Comparison of ENCODE assay signal across 8 cellular contexts in the genomic region with DNA sequence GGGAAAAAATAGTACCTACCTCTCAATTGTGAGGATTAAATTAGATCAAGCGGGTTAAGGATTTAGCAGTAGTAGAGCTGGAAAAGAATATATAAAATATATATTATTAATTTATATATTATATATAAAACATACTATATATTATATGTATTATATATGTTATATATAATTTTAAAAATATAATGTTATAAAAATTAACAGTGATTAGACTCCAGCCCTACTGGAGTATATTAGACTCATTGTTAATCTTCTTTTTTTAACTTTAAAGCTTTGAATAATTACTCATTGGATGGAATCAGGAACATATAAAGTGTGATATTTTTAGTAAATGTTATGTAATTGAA. TPM values are rescaled to one million over a fixed set of nuclear protein-coding genes. Genes with fewer than 3 reads are reported as not detected.
DNase-seq lines count a peak whose midpoint lies in the region; ATAC-seq and TF ChIP-seq lines count a peak whose summit lies in the region.

No MANE protein-coding gene starts in this region.

- no peak for TF ChIP-seq CTCF in left ventricle myocardium inferior (IDR thresholded peaks at IDR 0.05; ENCODE audit: borderline replicate concordance)
- TF ChIP-seq CTCF in body of pancreas (IDR thresholded peaks at IDR 0.05) = no peak
- no peak for TF ChIP-seq CTCF in mesothelial cell of epicardium (IDR thresholded peaks at IDR 0.05; ENCODE audit: unreplicated experiment)
- no peak for TF ChIP-seq CTCF in upper lobe of right lung (IDR thresholded peaks at IDR 0.05)

- peak overlapping the region; percentile 97 for H3K4me3 Mint-ChIP-seq in mesothelial cell of epicardium

- DNase-seq in left ventricle myocardium inferior (no peak), Right ventricle myocardium superior (no peak), body of pancreas (no peak), mesothelial cell of epicardium (ENCODE audit: low spot score in 2 of 2, unreplicated experiment in 2 of 2) (no peak), upper lobe of right lung (no peak), NCI-H1105 treated with DMSO at 0.1 percent for 48 hours (lab: John Stamatoyannopoulos, UW) (no peak), NCI-H1436 treated with DMSO at 0.1 percent for 48 hours (lab: John Stamatoyannopoulos, UW) (no peak)
- no peak for DNase-seq in stimulated activated naive CD4-positive, alpha-beta T cell treated with Interleukin-2 at 50 U/mL for 16 hours (lab: John Stamatoyannopoulos, UW)

- WGBS in body of pancreas, 2 donors = 67% methylated on average over 1 of the region's 1 CpG

- no peak for TF ChIP-seq POLR2A in body of pancreas (IDR thresholded peaks at IDR 0.05)

- H3K4me1 ChIP-seq in left ventricle myocardium inferior (peaks cover 51% of the 10 kb centered on the region), body of pancreas (peaks cover 39% of the 10 kb centered on the region), upper lobe of right lung (peaks cover 35% of the 10 kb centered on the region)

- peaks cover 15% of the 10 kb centered on the region for H3K4me1 Mint-ChIP-seq in mesothelial cell of epicardium

- H3K4me3 ChIP-seq in left ventricle myocardium inferior (peak overlapping the region; percentile 99), body of pancreas (no peak overlapping the region), upper lobe of right lung (peak overlapping the region; percentile 71)

- H3K36me3 ChIP-seq in left ventricle myocardium inferior = peaks cover 51% of the 10 kb centered on the region
- H3K36me3 ChIP-seq in body of pancreas (replicated peaks in 1 of 2; ENCODE audit: insufficient read depth in 1 of 2, low read depth in 2 of 2) = peaks cover 0 to 7% of the 10 kb centered on the region in 2 donors
- peaks cover 27% of the 10 kb centered on the region for H3K36me3 ChIP-seq in upper lobe of right lung

- H3K27ac ChIP-seq in left ventricle myocardium inferior (replicated peaks) (peak overlapping the region; percentile 99), body of pancreas (peak overlapping the region; percentile 94 to 100 (median 98)), upper lobe of right lung (peak overlapping the region; percentile 99)

- H3K27me3 Mint-ChIP-seq in mesothelial cell of epicardium (ENCODE audit: low read depth) = no peaks in the 10 kb centered on the region

- H3K9me3 Mint-ChIP-seq in mesothelial cell of epicardium = no peaks in the 10 kb centered on the region

- H3K27ac Mint-ChIP-seq in mesothelial cell of epicardium = peak overlapping the region; percentile 99

- intact Hi-C loops in left ventricle myocardium inferior (cut with micrococcal nuclease) (no loop called here), Right ventricle myocardium superior (cut with DNase I) (no loop called here), body of pancreas (cut with DNase I) (no loop called here), upper lobe of right lung (cut with DNase I) (no loop called here)

- ATAC-seq in Right ventricle myocardium superior (ENCODE audit: poor library complexity) (no peak), body of pancreas (no peak), upper lobe of right lung (no peak)

- H3K9me3 ChIP-seq in left ventricle myocardium inferior (replicated peaks) = no peaks in the 10 kb centered on the region
- no peaks in the 10 kb centered on the region for H3K9me3 ChIP-seq in body of pancreas
- H3K9me3 ChIP-seq in upper lobe of right lung = no peaks in the 10 kb centered on the region

- H3K27me3 ChIP-seq in left ventricle myocardium inferior (ENCODE audit: low read depth) = no peaks in the 10 kb centered on the region
- H3K27me3 ChIP-seq in body of pancreas = no peaks in the 10 kb centered on the region
- H3K27me3 ChIP-seq in upper lobe of right lung = no peaks in the 10 kb centered on the region

- H3K36me3 Mint-ChIP-seq in mesothelial cell of epicardium = peaks cover 8% of the 10 kb centered on the region

RNA-seq across cellular contexts. Expression of gene MRPL54, which starts 0.4 kb away (rescaled TPM):
- total RNA-seq in left ventricle myocardium inferior (64.1 TPM), Right ventricle myocardium superior (70.5 TPM), body of pancreas (10 to 100 TPM; 78.9 to 86.0 TPM), mesothelial cell of epicardium (26.8 to 30.2 TPM (median 27.6 TPM) in 3 replicates), upper lobe of right lung (59.7 TPM)

RNA-seq across cellular contexts. Expression of gene APBA3, which starts 0.6 kb away (rescaled TPM):
- total RNA-seq in left ventricle myocardium inferior (14.2 TPM), Right ventricle myocardium superior (12.3 TPM), body of pancreas (10 to 100 TPM; 20.0 to 35.6 TPM), mesothelial cell of epicardium (22.1 to 25.2 TPM (median 23.5 TPM) in 3 replicates), upper lobe of right lung (21.9 TPM)

RNA-seq across cellular contexts. Expression of gene RAX2, which starts 9.9 kb away (rescaled TPM):
- total RNA-seq in left ventricle myocardium inferior = not detected
- total RNA-seq in Right ventricle myocardium superior = not detected
- total RNA-seq in body of pancreas = not detected
- not detected in 3 replicates for total RNA-seq in mesothelial cell of epicardium
- not detected for total RNA-seq in upper lobe of right lung

RNA-seq across cellular contexts. Expression of gene MATK, which starts 24.1 kb away (rescaled TPM):
- 0.14 TPM for total RNA-seq in left ventricle myocardium inferior
- 0.24 TPM for total RNA-seq in Right ventricle myocardium superior
- under 1 TPM in 1 of 2 donors, not detected in 1; 0.78 TPM for total RNA-seq in body of pancreas
- total RNA-seq in mesothelial cell of epicardium = 3.7 to 5.0 TPM (median 4.0 TPM) in 3 replicates
- total RNA-seq in upper lobe of right lung = 22.6 TPM

RNA-seq across cellular contexts. Expression of gene TJP3, which starts 53.9 kb away (rescaled TPM):
- total RNA-seq in left ventricle myocardium inferior (not detected), Right ventricle myocardium superior (not detected), body of pancreas (10 to 100 TPM; 15.8 to 21.4 TPM), mesothelial cell of epicardium (20.0 to 21.7 TPM (median 20.1 TPM) in 3 replicates), upper lobe of right lung (23.0 TPM)

Comparison
In these comparisons a context has a peak if more than half of its experiments do, and no peak if none do; other contexts are left out.
1. H3K4me3 ChIP-seq: peak in left ventricle myocardium inferior (single experiment) and upper lobe of right lung (single experiment); none in body of pancreas (0 of 2).
2. Peak in every context shown above with its lines, with median percentiles within 50 percentile points of each other: H3K27ac ChIP-seq.